In genomic region chr5:1987471-1987870, GRCh38 we compare ENCODE assay signal across 26 cellular contexts.
"Had no signal": no experiment of that assay in that cellular context is flagged by ENCODE, and none has a peak within 500 bp of the region (broad histone marks: within the 10 kb centered on the region; RNA-seq: fewer than 3 reads in every experiment).

No MANE protein-coding gene starts in this region.

- H3K27ac ChIP-seq: neural progenitor cell, neutrophil, ovary, parathyroid adenoma, psoas muscle, right lobe of liver, sigmoid colon, stomach, thoracic aorta, thyroid gland, transverse colon, upper lobe of right lung, uterus had no signal

- ATAC-seq: naive thymus-derived CD4-positive, alpha-beta T cell; natural killer cell; psoas muscle; right cardiac atrium; right lobe of liver; stimulated activated effector memory CD8-positive, alpha-beta T cell treated with anti-CD3 and anti-CD28 coated beads, Interleukin-12 subunit alpha, Interleukin-12 subunit beta, amount 100 ng/mL, for 72 hours; stimulated activated naive B cell treated with anti-CD40 and anti-IgM and Interleukin-4, amounts not matched to agents 10 μg/mL and 1 μg/mL and 100 μg/mL, for 72 hours; upper lobe of right lung had no signal

- H3K36me3 ChIP-seq: neural progenitor cell, neutrophil, ovary, right lobe of liver, sigmoid colon, stomach, thoracic aorta, thyroid gland, transverse colon, upper lobe of right lung, uterus had no signal

- H3K4me1 ChIP-seq: neural progenitor cell, parathyroid adenoma, psoas muscle, right lobe of liver, sigmoid colon, stomach, thyroid gland, transverse colon, upper lobe of right lung, uterus had no signal

- H3K4me3 ChIP-seq: neural progenitor cell, ovary, psoas muscle, right lobe of liver, sigmoid colon, stomach, thoracic aorta, thyroid gland, transverse colon, upper lobe of right lung, uterus had no signal

- H2AFZ ChIP-seq: neural progenitor cell, parathyroid adenoma had no signal

- DNase-seq: naive thymus-derived CD4-positive, alpha-beta T cell; natural killer cell; nucleus accumbens; ovary; posterior cingulate gyrus; psoas muscle; right cardiac atrium; right lobe of liver; sigmoid colon; small intestine; stimulated activated CD4-positive, alpha-beta T cell treated with anti-CD3 and anti-CD28 coated beads, Interleukin-15, amount 100 ng/mL, for 24 hours; stimulated activated CD4-positive, alpha-beta T cell treated with anti-CD3 and anti-CD28 coated beads, Interleukin-2, amount 100 ng/mL, for 24 hours; stimulated activated CD4-positive, alpha-beta T cell treated with anti-CD3 and anti-CD28 coated beads, Interleukin-2, amount 100 ng/mL, for 48 hours; stimulated activated CD4-positive, alpha-beta T cell treated with anti-CD3 and anti-CD28 coated beads, Interleukin-4, amount 100 ng/mL, for 24 hours; stimulated activated naive B cell treated with anti-CD40 and anti-IgM and Interleukin-4, amounts not matched to agents 10 μg/mL and 1 μg/mL and 100 μg/mL, for 72 hours; stimulated activated naive CD4-positive, alpha-beta T cell treated with Interleukin-2 at 50 U/mL for 16 hours; stomach; thyroid gland; transverse colon; upper lobe of right lung; uterus had no signal

- H3K27me3 ChIP-seq: neural progenitor cell, neutrophil, ovary, right lobe of liver, sigmoid colon, thyroid gland, transverse colon, upper lobe of right lung, uterus had no signal

- H3K4me2 ChIP-seq: neural progenitor cell had no signal

- H3K9me3 ChIP-seq: neutrophil, right lobe of liver, thyroid gland, upper lobe of right lung, uterus had no signal

- H3K9ac ChIP-seq: neural progenitor cell, parathyroid adenoma had no signal
